ENCODE assay signal across 8 cellular contexts in genomic region chr3:119463171-119464169, GRCh38. TPM values are rescaled to one million over a fixed set of nuclear protein-coding genes. Genes with fewer than 3 reads are reported as not detected.
DNase-seq lines count a peak whose midpoint lies in the region; ATAC-seq, FAIRE-seq and TF ChIP-seq lines count a peak whose summit lies in the region.

Gene TMEM39A (minus strand): TSS chr3:119463615. CDS start chr3:119462074, 1,541 bp downstream.

- peak within 1 kb of the TSS; percentile 77 for H3K4me3 Mint-ChIP-seq in chondrocyte (ENCODE audit: unreplicated experiment)

- FAIRE-seq in keratinocyte (lab: Jason Lieb, UNC), result peak; percentile 85

- no peaks in the 10 kb centered on the region for H3K27me3 ChIP-seq in keratinocyte (ENCODE audit: control insufficient read depth, extremely low read depth, insufficient read depth, low read length)

- H3K4me2 ChIP-seq in keratinocyte (ENCODE audit: control insufficient read depth, extremely low read depth, insufficient read depth, low read depth, low read length), result peak within 1 kb of the TSS; percentile 79

- no peaks in the 10 kb centered on the region for H3K9me3 Mint-ChIP-seq in chondrocyte (ENCODE audit: low read depth)

- H3K36me3 Mint-ChIP-seq in chondrocyte (ENCODE audit: low read depth), result peaks cover 9% of the 10 kb centered on the region

- peaks cover 8 to 10% of the 10 kb centered on the region in 2 experiments for H3K36me3 ChIP-seq in keratinocyte (ENCODE audit: control insufficient read depth in 2 of 2, extremely low read depth in 1 of 2, insufficient read depth in 2 of 2, low read length in 2 of 2)

- peak within 1 kb of the TSS; percentile 96 for H3K27ac ChIP-seq in keratinocyte (ENCODE audit: control insufficient read depth, insufficient read depth, low read length)

- H4K20me1 ChIP-seq in keratinocyte (ENCODE audit: control insufficient read depth, extremely low read depth, insufficient read depth, low read length), result no peaks in the 10 kb centered on the region

- no peaks in the 10 kb centered on the region for H3K9me1 ChIP-seq in keratinocyte (ENCODE audit: control insufficient read depth, extremely low read depth, insufficient read depth, low read length)

- H3K27me3 Mint-ChIP-seq in chondrocyte (ENCODE audit: low read depth), result no peaks in the 10 kb centered on the region

- peaks cover 17% of the 10 kb centered on the region for H3K4me1 ChIP-seq in keratinocyte (ENCODE audit: control insufficient read depth, extremely low read depth, insufficient read depth, low read length)

- peak; percentile 95 for ATAC-seq in HG03439 (IDR thresholded peaks at IDR 0.05; ENCODE audit: unreplicated experiment)

- peaks cover 44% of the 10 kb centered on the region for H3K4me1 Mint-ChIP-seq in chondrocyte (ENCODE audit: low read depth)

- dilution Hi-C loops in keratinocyte (cut with MboI; ENCODE audit: extremely low pct_ligation_motif_present, low sequenced_read_pairs), result no loop called here

- DNase-seq in AML-193 (lab: John Stamatoyannopoulos, UW), result peak; percentile 100
- peak; percentile 93 for DNase-seq in NCI-H510A treated with DMSO at 0.1 percent for 48 hours (lab: John Stamatoyannopoulos, UW)
- peak; percentile 97 to 99 for DNase-seq in activated CD4-positive, alpha-beta T cell treated with anti-CD3 and anti-CD28 coated beads for 24 hours (ENCODE audit: low read depth in 2 of 2)
- DNase-seq in chondrocyte (ENCODE audit: low spot score), result peak; percentile 99
- DNase-seq in keratinocyte (ENCODE audit: low read depth, low spot score), result peak; percentile 62
- peak; percentile 96 to 98 for DNase-seq in stimulated activated CD4-positive, alpha-beta T cell treated with anti-CD3 and anti-CD28 coated beads, Interleukin-15, amount 100 ng/mL, for 1 hour (ENCODE audit: low read depth in 1 of 2, low spot score in 1 of 2)

- H3K4me3 ChIP-seq in keratinocyte (ENCODE audit: control insufficient read depth in 2 of 3, extremely low read depth in 1 of 3, insufficient read depth in 2 of 3, low read depth in 1 of 3, low read length in 3 of 3), result peak within 1 kb of the TSS; percentile 80 to 99 (median 98)

- H3K79me2 ChIP-seq in keratinocyte (ENCODE audit: control insufficient read depth, insufficient read depth, low read length), result peaks cover 34% of the 10 kb centered on the region

- H2AFZ ChIP-seq in keratinocyte (ENCODE audit: control insufficient read depth, low read length), result peak within 1 kb of the TSS; percentile 97

- H3K9me3 ChIP-seq in keratinocyte (ENCODE audit: control insufficient read depth, low read depth, low read length), result no peaks in the 10 kb centered on the region

- peak within 1 kb of the TSS; percentile 97 for H3K27ac Mint-ChIP-seq in chondrocyte (ENCODE audit: unreplicated experiment)

- TF ChIP-seq CTCF in chondrocyte (IDR thresholded peaks at IDR 0.05) (peak; percentile 20), keratinocyte (optimal IDR thresholded peaks at IDR 0.05 in 1 of 3, IDR thresholded peaks at IDR 0.05 in 1 of 3, conservative IDR thresholded peaks at IDR 0.05 in 1 of 3; ENCODE audit: extremely low read depth in 1 of 3, insufficient read depth in 2 of 3, low read length in 3 of 3) (peak in 1 of 3 experiments; percentile 3)

- TF ChIP-seq POLR2A in GM19193 (IDR thresholded peaks at IDR 0.05; ENCODE audit: extremely low read depth, insufficient read depth, insufficient read length), result peak; percentile 98

- peak within 1 kb of the TSS; percentile 99 for H3K9ac ChIP-seq in keratinocyte (ENCODE audit: control insufficient read depth, extremely low read depth, insufficient read depth, low read length)

RNA-seq across cellular contexts. Expression of gene TMEM39A, which starts in this region (rescaled TPM):
- total RNA-seq in chondrocyte, result 55.9 to 73.1 TPM (median 58.5 TPM) in 3 replicates
- 19.2 to 29.3 TPM (median 26.3 TPM) in 3 replicates for polyA plus RNA-seq in keratinocyte
- polyA plus RNA-seq in keratinocyte (2011; ENCODE audit: low read depth), result 5.5 TPM
- polyA plus RNA-seq in keratinocyte (2011; cell fraction: cytosol; rRNA removed), result 4.8 and 11.9 TPM in 2 replicates
- 36.1 and 44.0 TPM in 2 replicates for polyA plus RNA-seq in keratinocyte (2011; cell fraction: nucleus; rRNA removed)
- 14.7 and 17.0 TPM in 2 replicates for polyA plus RNA-seq in keratinocyte (2012; ENCODE audit: low replicate concordance)
- 31.6 to 48.8 TPM (median 38.0 TPM) in 3 replicates for polyA minus RNA-seq in keratinocyte
- 10.9 TPM for polyA minus RNA-seq in keratinocyte (2011; cell fraction: cytosol; rRNA and poly(A)+ RNA removed)
- polyA minus RNA-seq in keratinocyte (2011; cell fraction: nucleus; rRNA and poly(A)+ RNA removed), result 24.4 and 33.9 TPM in 2 replicates

Comparison
In these comparisons a context has a peak if more than half of its experiments do, and no peak if none do; other contexts are left out.
1. Peak in every context shown above with its lines: DNase-seq, ATAC-seq, H3K4me3 ChIP-seq and H3K27ac ChIP-seq.